In genomic region chr19:5156231-5156986, GRCh38 we compare ENCODE assay signal across 20 cellular contexts.
DNase-seq lines count a peak whose midpoint lies in the region; ATAC-seq, FAIRE-seq and TF ChIP-seq lines count a peak whose summit lies in the region.
"Had no signal": no experiment of that assay in that cellular context is flagged by ENCODE, and none has a peak within 500 bp of the region (broad histone marks: within the 10 kb centered on the region; RNA-seq: fewer than 3 reads in every experiment).

No MANE protein-coding gene starts in this region.

- FAIRE-seq in kidney (lab: Jason Lieb, UNC) = no peak
- FAIRE-seq: bronchial epithelial cell, HepG2 had no signal

- no peak for ATAC-seq in GM21367 (IDR thresholded peaks at IDR 0.05; ENCODE audit: unreplicated experiment)
- ATAC-seq: activated naive CD8-positive, alpha-beta T cell treated with anti-CD3 and anti-CD28 coated beads, Interleukin-2, amount 50 U/mL, for 24 hours; HepG2; naive thymus-derived CD8-positive, alpha-beta T cell had no signal

- H3K27ac Mint-ChIP-seq in CD4-positive, alpha-beta memory T cell = no peak overlapping the region
- H3K27ac Mint-ChIP-seq: activated naive CD8-positive, alpha-beta T cell treated with anti-CD3 and anti-CD28 coated beads, Interleukin-2, amount 50 U/mL, for 24 hours; activated T-helper 2 cell treated with anti-CD3 and anti-CD28 coated beads, Interferon-gamma antibody, Interleukin-2, Interleukin-4, amounts not matched to agents 10 μg/mL and 5 μg/mL and 100 μg/mL, durations not matched to agents 14 hours and 24 hours and 36 hours had no signal

- no peaks in the 10 kb centered on the region for H3K4me1 Mint-ChIP-seq in CD4-positive, alpha-beta memory T cell
- H3K4me1 Mint-ChIP-seq: activated naive CD8-positive, alpha-beta T cell treated with anti-CD3 and anti-CD28 coated beads, Interleukin-2, amount 50 U/mL, for 24 hours; immature natural killer cell had no signal

- TF ChIP-seq CTCF in HEK293 (tag by site-specific recombination; IDR thresholded peaks at IDR 0.05) = no peak
- TF ChIP-seq CTCF in WERI-Rb-1 (IDR thresholded peaks at IDR 0.05; ENCODE audit: low read depth, low read length) = no peak
- no peak for TF ChIP-seq CTCF in kidney (IDR thresholded peaks at IDR 0.05; ENCODE audit: borderline replicate concordance, extremely low read depth, insufficient read depth)
- no peak for TF ChIP-seq CTCF in spleen (IDR thresholded peaks at IDR 0.05 in 8 of 11, conservative IDR thresholded peaks at IDR 0.05 in 3 of 11)

- H3K27ac ChIP-seq in HEK293 (ENCODE audit: extremely low read depth, low read depth, low read length) = no peak overlapping the region
- H3K27ac ChIP-seq in WERI-Rb-1 = peak overlapping the region; percentile 9
- H3K27ac ChIP-seq in kidney (ENCODE audit: low read depth in 2 of 2, low read length in 2 of 2) = no peak overlapping the region
- no peak overlapping the region for H3K27ac ChIP-seq in spleen
- H3K27ac ChIP-seq in CD4-positive, alpha-beta memory T cell (ENCODE audit: low read depth, low read length) = no peak overlapping the region
- H3K27ac ChIP-seq: BLaER1 treated with 17β-estradiol and CSF1 and Interleukin-3, amounts not matched to agents 10 nM and 100 nM; testis had no signal

- TF ChIP-seq POLR2A in spleen (IDR thresholded peaks at IDR 0.05) = no peak

- peaks cover 0 to 35% (median 11%) of the 10 kb centered on the region in 8 donors for H3K9me3 Mint-ChIP-seq in CD4-positive, alpha-beta memory T cell

- H3K9ac ChIP-seq in kidney (ENCODE audit: low read length in 2 of 2) = no peak overlapping the region
- H3K9ac ChIP-seq: BLaER1 treated with 17β-estradiol and CSF1 and Interleukin-3, amounts not matched to agents 10 nM and 100 nM had no signal

- H3K4me3 ChIP-seq in HEK293 (ENCODE audit: low read depth, low read length) (no peak overlapping the region), WERI-Rb-1 (ENCODE audit: low read depth, low read length) (no peak overlapping the region), kidney (ENCODE audit: low read length in 2 of 2) (no peak overlapping the region), spleen (no peak overlapping the region)
- no peak overlapping the region for H3K4me3 ChIP-seq in CD4-positive, alpha-beta memory T cell (ENCODE audit: low read length in 2 of 2)
- H3K4me3 ChIP-seq: BLaER1 treated with 17β-estradiol and CSF1 and Interleukin-3, amounts not matched to agents 10 nM and 100 nM; MG63; testis had no signal

- WGBS in spleen, 5 donors = 64 to 84% (median 71%) methylated on average over 23 of the region's 23 CpGs

- H3K9me3 ChIP-seq in HEK293 (ENCODE audit: control insufficient read depth, insufficient read depth, low read depth, low read length) (no peaks in the 10 kb centered on the region), WERI-Rb-1 (ENCODE audit: severe bottlenecking) (peaks cover 14% of the 10 kb centered on the region), kidney (ENCODE audit: control insufficient read depth in 1 of 2, low read length in 2 of 2) (peaks cover 0 to 3% of the 10 kb centered on the region in 2 donors), spleen (peaks cover 0 to 23% (median 19%) of the 10 kb centered on the region in 8 donors)
- H3K9me3 ChIP-seq in CD4-positive, alpha-beta memory T cell (ENCODE audit: control insufficient read depth in 1 of 2, low read length in 2 of 2) = no peaks in the 10 kb centered on the region
- H3K9me3 ChIP-seq: MG63, testis had no signal

- H3K36me3 ChIP-seq in HEK293 (ENCODE audit: control insufficient read depth in 2 of 2, insufficient read depth in 1 of 2, low read length in 2 of 2) = no peaks in the 10 kb centered on the region
- H3K36me3 ChIP-seq in WERI-Rb-1 = no peaks in the 10 kb centered on the region
- no peaks in the 10 kb centered on the region for H3K36me3 ChIP-seq in kidney (ENCODE audit: control insufficient read depth in 1 of 2, insufficient read depth in 2 of 2, low read length in 2 of 2)
- peaks cover 0 to 26% (median 12%) of the 10 kb centered on the region in 6 donors for H3K36me3 ChIP-seq in spleen
- H3K36me3 ChIP-seq in CD4-positive, alpha-beta memory T cell (ENCODE audit: insufficient read depth, low read length) = no peaks in the 10 kb centered on the region
- H3K36me3 ChIP-seq: MG63 had no signal

- no peaks in the 10 kb centered on the region for H3K27me3 ChIP-seq in WERI-Rb-1 (ENCODE audit: insufficient read depth, low read depth, severe bottlenecking)
- no peaks in the 10 kb centered on the region for H3K27me3 ChIP-seq in spleen (replicated peaks in 1 of 7)
- no peaks in the 10 kb centered on the region for H3K27me3 ChIP-seq in CD4-positive, alpha-beta memory T cell (ENCODE audit: insufficient read depth, low read length)
- H3K27me3 ChIP-seq: BLaER1 treated with 17β-estradiol and CSF1 and Interleukin-3, amounts not matched to agents 10 nM and 100 nM; MG63; testis had no signal

- H3K4me3 Mint-ChIP-seq in CD4-positive, alpha-beta memory T cell = no peak overlapping the region
- H3K4me3 Mint-ChIP-seq: activated naive CD8-positive, alpha-beta T cell treated with anti-CD3 and anti-CD28 coated beads, Interleukin-2, amount 50 U/mL, for 24 hours; immature natural killer cell; naive thymus-derived CD8-positive, alpha-beta T cell had no signal

- H3K4me1 ChIP-seq in HEK293 (ENCODE audit: control insufficient read depth, insufficient read depth, low read length) (no peaks in the 10 kb centered on the region), kidney (ENCODE audit: control insufficient read depth in 1 of 2, insufficient read depth in 1 of 2, low read depth in 1 of 2, low read length in 2 of 2) (no peaks in the 10 kb centered on the region), spleen (peaks cover 0 to 8% (median 0%) of the 10 kb centered on the region in 6 donors)
- no peaks in the 10 kb centered on the region for H3K4me1 ChIP-seq in CD4-positive, alpha-beta memory T cell (ENCODE audit: insufficient read depth, low read length)
- H3K4me1 ChIP-seq: testis had no signal

- DNase-seq in WERI-Rb-1 (peak; percentile 49), kidney (peak; percentile 76), spleen (peak; percentile 56), amygdala (lab: John Stamatoyannopoulos, UW) (no peak)
- no peak for DNase-seq in CD4-positive, alpha-beta memory T cell
- DNase-seq: activated naive CD8-positive, alpha-beta T cell treated with anti-CD3 and anti-CD28 coated beads, Interleukin-2, amount 50 U/mL, for 24 hours; immature natural killer cell; MG63; naive thymus-derived CD8-positive, alpha-beta T cell; NCI-H146; NCI-H345; stimulated activated CD4-positive, alpha-beta T cell treated with anti-CD3 and anti-CD28 coated beads, Interleukin-12 subunit alpha, Interleukin-12 subunit beta, amount 100 ng/mL, for 4 hours; T-helper 2 cell; testis had no signal

- POLR2A ChIA-PET in HEK293 (lab: Yijun Ruan, JAX) = no interaction called here
- POLR2A ChIA-PET in CD4-positive, alpha-beta memory T cell (lab: Charles Lee; ENCODE audit: partially characterized antibody) = no interaction called here

- CTCF ChIA-PET in HEK293 (lab: Yijun Ruan, JAX) = interaction anchor here (0.6 to 1.5 kb wide), 3 partner anchors 12 to 108 kb away, joined by 3 to 7 read pairs (median 3); no protein-coding TSS in a partner anchor
- CTCF ChIA-PET in CD4-positive, alpha-beta memory T cell (lab: Charles Lee; ENCODE audit: partially characterized antibody) = interaction anchor here (0.5 kb wide), 1 partner anchor 96 kb away, joined by 3 read pairs; no protein-coding TSS in a partner anchor

- peaks cover 3 to 5% of the 10 kb centered on the region in 2 donors for H3K36me3 Mint-ChIP-seq in CD4-positive, alpha-beta memory T cell

- no peaks in the 10 kb centered on the region for H3K27me3 Mint-ChIP-seq in CD4-positive, alpha-beta memory T cell
- H3K27me3 Mint-ChIP-seq: activated naive CD8-positive, alpha-beta T cell treated with anti-CD3 and anti-CD28 coated beads, Interleukin-2, amount 50 U/mL, for 24 hours; naive thymus-derived CD8-positive, alpha-beta T cell had no signal

- intact Hi-C loops in kidney (cut with DNase I) (no loop called here), spleen (cut with DNase I; ENCODE audit: low total_unique reads) (no loop called here)
- intact Hi-C loops in CD4-positive, alpha-beta memory T cell (cut with micrococcal nuclease) = no loop called here

TF ChIP-seq in HEK293, 187 proteins besides CTCF, POLR2A, EP300 and RAD21:
- TF ChIP-seq EGR2 (tag by site-specific recombination; IDR thresholded peaks at IDR 0.05; ENCODE audit: low read depth) (peak; percentile 76), ZFHX2 (tag by site-specific recombination; conservative IDR thresholded peaks at IDR 0.05) (peak; percentile 63), ZBTB11 (tag by site-specific recombination; conservative IDR thresholded peaks at IDR 0.05; ENCODE audit: low read depth) (no peak)

Comparison
In these comparisons a context has a peak if more than half of its experiments do, and no peak if none do; other contexts are left out.
1. DNase-seq: peak in WERI-Rb-1 (single experiment), kidney (single experiment) and spleen (single experiment); none in amygdala (0 of 56) and CD4-positive, alpha-beta memory T cell (0 of 5).